In the genomic region with DNA sequence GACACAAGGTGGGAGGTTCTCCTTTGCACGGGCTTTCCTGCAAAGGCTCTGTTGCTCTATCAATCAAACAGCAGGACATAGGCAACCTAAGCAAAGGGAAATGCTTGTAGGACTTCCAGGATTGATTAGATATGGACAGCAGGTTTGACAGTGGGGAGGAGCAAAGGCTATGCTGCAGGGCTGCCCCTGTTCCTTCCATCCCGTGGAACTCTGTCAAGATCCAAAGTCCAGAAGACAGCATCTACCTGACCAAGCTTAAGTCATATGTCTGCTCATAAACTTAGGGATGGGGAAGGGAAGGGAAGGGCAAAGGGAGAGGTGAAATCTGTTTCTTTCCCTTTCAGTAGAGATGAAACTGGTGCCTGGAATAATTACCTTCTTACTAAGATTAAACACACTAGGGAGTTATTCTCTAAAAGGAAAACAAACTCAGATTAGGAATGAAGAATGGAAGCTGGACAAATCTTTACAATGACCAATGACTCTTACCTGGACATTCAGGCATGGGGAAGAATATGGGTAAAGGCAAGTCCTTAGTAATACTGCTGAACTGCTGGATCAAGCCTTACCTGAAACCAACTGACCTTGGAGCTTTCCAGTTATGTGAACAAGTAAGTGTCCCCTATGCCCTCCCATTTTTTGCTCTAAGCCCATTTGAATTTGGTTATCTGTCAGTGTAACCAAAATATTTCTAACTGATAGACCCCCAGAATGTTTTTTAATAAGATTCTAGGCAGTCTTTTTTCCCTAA, we compare ENCODE assay signal across 16 cellular contexts. TPM values are rescaled to one million over a fixed set of nuclear protein-coding genes. Genes with fewer than 3 reads are reported as not detected.
DNase-seq lines count a peak whose midpoint lies in the region; ATAC-seq and TF ChIP-seq lines count a peak whose summit lies in the region.
"Had no signal": no experiment of that assay in that cellular context is flagged by ENCODE, and none has a peak within 500 bp of the region (broad histone marks: within the 10 kb centered on the region; RNA-seq: fewer than 3 reads in every experiment).

No MANE protein-coding gene starts in this region.

- H3K9me3 ChIP-seq in Caco-2 = no peaks in the 10 kb centered on the region
- H3K9me3 ChIP-seq in mucosa of descending colon = no peaks in the 10 kb centered on the region
- H3K9me3 ChIP-seq: HAP-1 had no signal

- H3K4me3 ChIP-seq in Caco-2 (ENCODE audit: low read depth, low read length) (no peak overlapping the region), mucosa of descending colon (no peak overlapping the region)
- H3K4me3 ChIP-seq: HAP-1 had no signal

- H3K4me3 Mint-ChIP-seq in Caco-2 (ENCODE audit: unreplicated experiment) = no peak overlapping the region
- H3K4me3 Mint-ChIP-seq in chondrocyte (ENCODE audit: unreplicated experiment) = no peak overlapping the region
- no peak overlapping the region for H3K4me3 Mint-ChIP-seq in Calu3 (ENCODE audit: low read depth, unreplicated experiment)
- H3K4me3 Mint-ChIP-seq: CD14-positive monocyte; CD8-positive, alpha-beta T cell; HFFc6 had no signal

- BruUV-seq in Caco-2 (replicated peaks; lab: Mats Ljungman, UMichigan) (no TSS peak), Calu3 (replicated peaks; lab: Mats Ljungman, UMichigan) (no TSS peak)

- CTCF ChIA-PET in Caco-2 (lab: Charles Lee) (no interaction called here), Calu3 (lab: Charles Lee) (no interaction called here)

- intact Hi-C loops in Caco-2 (cut with micrococcal nuclease; ENCODE audit: unreplicated experiment) (loop anchor here (1.0 kb wide), 1 partner anchor 13 kb away; no protein-coding TSS in a partner anchor), left colon (cut with DNase I, micrococcal nuclease) (no loop called here), mucosa of descending colon (cut with DNase I, micrococcal nuclease) (no loop called here), Calu3 (cut with micrococcal nuclease; ENCODE audit: unreplicated experiment) (no loop called here)

- H3K4me1 Mint-ChIP-seq in Caco-2 (ENCODE audit: low read depth, unreplicated experiment) (no peaks in the 10 kb centered on the region), chondrocyte (ENCODE audit: low read depth) (peaks cover under 1% of the 10 kb centered on the region), Calu3 (ENCODE audit: low read depth, unreplicated experiment) (peaks cover 10% of the 10 kb centered on the region)

- peak; percentile 87 for ATAC-seq in left colon
- ATAC-seq in mucosa of descending colon = peak; percentile 51
- ATAC-seq: CD8-positive, alpha-beta T cell had no signal

- H3K36me3 ChIP-seq in Caco-2 (ENCODE audit: control insufficient read depth, insufficient read depth, low read length) (no peaks in the 10 kb centered on the region), mucosa of descending colon (ENCODE audit: low read depth) (no peaks in the 10 kb centered on the region)
- H3K36me3 ChIP-seq: HAP-1 had no signal

- POLR2A ChIA-PET in Caco-2 (lab: Charles Lee) = no interaction called here

- no peaks in the 10 kb centered on the region for H3K27me3 ChIP-seq in Caco-2 (replicated peaks; ENCODE audit: control insufficient read depth, insufficient read depth, low read length)

- H3K9me3 Mint-ChIP-seq in Caco-2 (ENCODE audit: unreplicated experiment) (no peaks in the 10 kb centered on the region), chondrocyte (ENCODE audit: low read depth) (no peaks in the 10 kb centered on the region), Calu3 (ENCODE audit: low read depth, unreplicated experiment) (no peaks in the 10 kb centered on the region)
- H3K9me3 Mint-ChIP-seq: CD8-positive, alpha-beta T cell; HFFc6 had no signal

- no peaks in the 10 kb centered on the region for H3K27me3 Mint-ChIP-seq in Caco-2 (ENCODE audit: insufficient read depth, unreplicated experiment)
- H3K27me3 Mint-ChIP-seq in chondrocyte (ENCODE audit: low read depth) = no peaks in the 10 kb centered on the region
- no peaks in the 10 kb centered on the region for H3K27me3 Mint-ChIP-seq in Calu3 (ENCODE audit: unreplicated experiment)

- H3K4me1 ChIP-seq in Caco-2 (no peaks in the 10 kb centered on the region; the same call in 1 of the 2 replicates), mucosa of descending colon (ENCODE audit: low read depth) (no peaks in the 10 kb centered on the region)

- TF ChIP-seq CTCF in Caco-2 (IDR thresholded peaks at IDR 0.05; ENCODE audit: insufficient read depth in 1 of 2, low read depth in 1 of 2, low read length in 1 of 2, severe bottlenecking in 1 of 2, unreplicated experiment in 1 of 2) = no peak
- no peak for TF ChIP-seq CTCF in mucosa of descending colon (IDR thresholded peaks at IDR 0.05)
- TF ChIP-seq CTCF in chondrocyte (IDR thresholded peaks at IDR 0.05) = no peak
- no peak for TF ChIP-seq CTCF in Calu3 (IDR thresholded peaks at IDR 0.05; ENCODE audit: unreplicated experiment)

- H3K36me3 Mint-ChIP-seq in Caco-2 (ENCODE audit: insufficient read depth, unreplicated experiment) (no peaks in the 10 kb centered on the region), chondrocyte (ENCODE audit: low read depth) (no peaks in the 10 kb centered on the region), Calu3 (ENCODE audit: insufficient read depth, unreplicated experiment) (no peaks in the 10 kb centered on the region)
- H3K36me3 Mint-ChIP-seq: CD14-positive monocyte had no signal

- H3K27ac Mint-ChIP-seq in Caco-2 (ENCODE audit: unreplicated experiment) (no peak overlapping the region), chondrocyte (ENCODE audit: unreplicated experiment) (no peak overlapping the region), Calu3 (ENCODE audit: unreplicated experiment) (no peak overlapping the region)
- H3K27ac Mint-ChIP-seq: CD14-positive monocyte; CD8-positive, alpha-beta T cell; HFFc6 had no signal

- DNase-seq in Caco-2 (peak; percentile 28 to 49), NCI-H69 (lab: John Stamatoyannopoulos, UW) (peak; percentile 24), left colon (no peak), mucosa of descending colon (no peak), H4 (ENCODE audit: low spot score) (no peak), chondrocyte (ENCODE audit: low spot score) (no peak), HuH-7 (ENCODE audit: low spot score) (no peak), Calu3 (no peak)
- DNase-seq: CD8-positive, alpha-beta T cell; COR-L47; DMS53; GOT3; HFFc6 had no signal

RNA-seq across cellular contexts. Expression of a gene that starts 8.4 kb away (rescaled TPM):
- 1.4 TPM in 2 replicates for total RNA-seq in Caco-2 (2022)
- total RNA-seq in left colon = not detected
- not detected for total RNA-seq in mucosa of descending colon
- not detected in 2 replicates for total RNA-seq in H4 (2014; rRNA removed; shearing (Covaris generic))
- not detected in 3 replicates for total RNA-seq in chondrocyte
- total RNA-seq in Calu3 (2022) = 0.87 TPM in 1 of 2 replicates, not detected in the other
- total RNA-seq: A673; CD8-positive, alpha-beta T cell; HFFc6 had no signal

Comparison
In these comparisons a context has a peak if more than half of its experiments do, and no peak if none do; other contexts are left out.
1. DNase-seq: peak in Caco-2 (2 of 2) and NCI-H69 (single experiment); none in left colon (0 of 2), mucosa of descending colon (0 of 3), H4 (single experiment), chondrocyte (single experiment), HuH-7 (single experiment) and Calu3 (single experiment).